9 cellular contexts compared by ENCODE assay signal in genomic region chr6:2353412-2354137, GRCh38.
DNase-seq lines count a peak whose midpoint lies in the region; ATAC-seq, FAIRE-seq and TF ChIP-seq lines count a peak whose summit lies in the region.
"Had no signal": no experiment of that assay in that cellular context is flagged by ENCODE, and none has a peak within 500 bp of the region (broad histone marks: within the 10 kb centered on the region; RNA-seq: fewer than 3 reads in every experiment).

No MANE protein-coding gene starts in this region.

- peak overlapping the region; percentile 62 for H3K4me2 ChIP-seq in osteoblast (ENCODE audit: insufficient read depth, low read length)

- ATAC-seq in activated T-helper 17 cell treated with anti-CD3 and anti-CD28 coated beads, Interleukin-2, amount 50 U/mL, for 72 hours (replicated peaks) = peak; percentile 40
- ATAC-seq in foreskin keratinocyte (peak; percentile 60), HG02938 (IDR thresholded peaks at IDR 0.05; ENCODE audit: unreplicated experiment) (no peak)

- TF ChIP-seq CTCF in foreskin keratinocyte (conservative IDR thresholded peaks at IDR 0.05) (peak; percentile 92), osteoblast (IDR thresholded peaks at IDR 0.05; ENCODE audit: extremely low read depth, low read depth, low read length) (peak; percentile 87)

- H3K79me2 ChIP-seq in osteoblast (ENCODE audit: insufficient read depth, low read length) = no peaks in the 10 kb centered on the region

- no peaks in the 10 kb centered on the region for H3K36me3 Mint-ChIP-seq in activated T-helper 17 cell treated with anti-CD3 and anti-CD28 coated beads, Interleukin-2, amount 50 U/mL, for 72 hours (ENCODE audit: low read depth)

- H2AFZ ChIP-seq in osteoblast (ENCODE audit: low read length) = no peak overlapping the region

- H3K27me3 Mint-ChIP-seq in activated T-helper 17 cell treated with anti-CD3 and anti-CD28 coated beads, Interleukin-2, amount 50 U/mL, for 72 hours = no peaks in the 10 kb centered on the region
- H3K27me3 Mint-ChIP-seq: activated naive CD4-positive, alpha-beta T cell treated with anti-CD3 and anti-CD28 coated beads, Interleukin-2, amount 50 U/mL, for 24 hours had no signal

- H3K4me1 Mint-ChIP-seq in activated T-helper 17 cell treated with anti-CD3 and anti-CD28 coated beads, Interleukin-2, amount 50 U/mL, for 72 hours = no peaks in the 10 kb centered on the region
- H3K4me1 Mint-ChIP-seq: activated naive CD4-positive, alpha-beta T cell treated with anti-CD3 and anti-CD28 coated beads, Interleukin-2, amount 50 U/mL, for 24 hours had no signal

- H3K27me3 ChIP-seq in foreskin keratinocyte (no peaks in the 10 kb centered on the region), osteoblast (ENCODE audit: insufficient read depth, low read length) (no peaks in the 10 kb centered on the region)

- no peak overlapping the region for H3K27ac Mint-ChIP-seq in activated T-helper 17 cell treated with anti-CD3 and anti-CD28 coated beads, Interleukin-2, amount 50 U/mL, for 72 hours
- H3K27ac Mint-ChIP-seq: activated naive CD4-positive, alpha-beta T cell treated with anti-CD3 and anti-CD28 coated beads, Interleukin-2, amount 50 U/mL, for 24 hours had no signal

- no peaks in the 10 kb centered on the region for H4K20me1 ChIP-seq in osteoblast (ENCODE audit: insufficient read depth, low read length)

- no peak overlapping the region for H3K4me3 Mint-ChIP-seq in activated T-helper 17 cell treated with anti-CD3 and anti-CD28 coated beads, Interleukin-2, amount 50 U/mL, for 72 hours
- H3K4me3 Mint-ChIP-seq: activated naive CD4-positive, alpha-beta T cell treated with anti-CD3 and anti-CD28 coated beads, Interleukin-2, amount 50 U/mL, for 24 hours had no signal

- H3K27ac ChIP-seq in foreskin keratinocyte (no peak overlapping the region), osteoblast (ENCODE audit: low read depth, low read length) (peak overlapping the region; percentile 67)

- DNase-seq in DMS 273 treated with DMSO at 0.1 percent for 48 hours (lab: John Stamatoyannopoulos, UW) (peak; percentile 13), RCC 7860 (ENCODE audit: low spot score) (peak; percentile 42), foreskin keratinocyte (peak; percentile 28 to 52), osteoblast (ENCODE audit: insufficient read length, low spot score, missing footprints) (peak; percentile 78), urothelium cell line (ENCODE audit: low spot score) (peak; percentile 46)
- DNase-seq in Jurkat, Clone E6-1 (ENCODE audit: low read depth, low spot score) = peak; percentile 30

- H3K4me1 ChIP-seq in foreskin keratinocyte (no peaks in the 10 kb centered on the region), osteoblast (ENCODE audit: insufficient read depth, low read length) (peaks cover 41% of the 10 kb centered on the region)

- H3K9me3 Mint-ChIP-seq in activated T-helper 17 cell treated with anti-CD3 and anti-CD28 coated beads, Interleukin-2, amount 50 U/mL, for 72 hours = no peaks in the 10 kb centered on the region
- H3K9me3 Mint-ChIP-seq: activated naive CD4-positive, alpha-beta T cell treated with anti-CD3 and anti-CD28 coated beads, Interleukin-2, amount 50 U/mL, for 24 hours had no signal

- no peaks in the 10 kb centered on the region for H3K9me3 ChIP-seq in osteoblast (ENCODE audit: low read depth, low read length)

- no peak overlapping the region for H3K4me3 ChIP-seq in Jurkat, Clone E6-1 (ENCODE audit: low read length)
- peak overlapping the region; percentile 20 for H3K4me3 ChIP-seq in osteoblast (ENCODE audit: insufficient read depth, low read length)

- H3K36me3 ChIP-seq in osteoblast (ENCODE audit: insufficient read depth, low read length) = no peaks in the 10 kb centered on the region

- FAIRE-seq in RCC 7860 (lab: Jason Lieb, UNC) (peak; percentile 16), urothelium cell line (lab: Jason Lieb, UNC) (no peak)

Comparison
In these comparisons a context has a peak if more than half of its experiments do, and no peak if none do; other contexts are left out.
1. DNase-seq: peak in every context shown above with its lines; median percentile 78 in osteoblast; 46 in urothelium cell line; 42 in RCC 7860; 40 in foreskin keratinocyte; 30 in Jurkat, Clone E6-1; 13 in DMS 273 treated with DMSO at 0.1 percent for 48 hours.